Comparison of ENCODE assay signal across 9 cellular contexts in the genomic region with DNA sequence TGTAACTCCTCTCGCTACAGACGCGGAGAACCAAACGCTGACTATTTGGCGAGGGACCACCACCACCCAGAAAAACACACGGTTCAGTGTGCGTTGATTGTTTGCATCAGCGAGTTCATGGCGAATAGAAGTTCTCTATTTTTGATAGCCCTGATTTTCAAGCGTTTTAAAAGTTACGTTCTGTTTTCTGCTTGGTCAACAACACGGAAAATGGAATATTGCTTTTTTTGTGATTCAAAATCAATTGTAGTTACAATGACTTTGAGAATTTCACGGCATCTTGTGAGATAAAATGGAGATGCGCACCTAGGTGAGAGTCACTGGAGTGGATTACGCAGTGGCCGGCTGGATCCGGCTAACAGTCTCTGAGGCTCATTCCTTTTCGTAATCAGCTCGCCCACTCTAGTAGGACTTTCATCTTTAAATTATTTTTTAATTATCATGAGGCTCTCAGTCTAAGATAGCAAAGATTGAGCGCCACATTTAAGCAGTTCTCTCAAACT. TPM values are rescaled to one million over a fixed set of nuclear protein-coding genes. Genes with fewer than 3 reads are reported as not detected.
A peak's percentile ranks its signal among the peaks of the same experiment; 100 is the strongest.
DNase-seq lines count a peak whose midpoint lies in the region; ATAC-seq and TF ChIP-seq lines count a peak whose summit lies in the region.
"Had no signal": no experiment of that assay in that cellular context is flagged by ENCODE, and none has a peak within 500 bp of the region (broad histone marks: within the 10 kb centered on the region; RNA-seq: fewer than 3 reads in every experiment).

No MANE protein-coding gene starts in this region.

- H3K36me3 ChIP-seq in vagina = no peaks in the 10 kb centered on the region

- no peaks in the 10 kb centered on the region for H3K9me3 ChIP-seq in vagina

- intact Hi-C loops in vagina (cut with DNase I) = loop anchor here (10.0 kb wide), 2 partner anchors 93 to 187 kb away; a partner anchor contains a TSS

- H3K27ac ChIP-seq in cingulate gyrus (ENCODE audit: low read depth, low read length) (peak overlapping the region; percentile 94), vagina (peak overlapping the region; percentile 95)
- H3K27ac ChIP-seq: C4-2B had no signal

- no peak for TF ChIP-seq CTCF in vagina (IDR thresholded peaks at IDR 0.05)

- peak overlapping the region; percentile 82 to 91 for H3K4me3 ChIP-seq in vagina

- no peaks in the 10 kb centered on the region for H3K36me3 Mint-ChIP-seq in memory B cell

- H3K9me3 Mint-ChIP-seq in memory B cell = no peaks in the 10 kb centered on the region

- H3K27me3 Mint-ChIP-seq in memory B cell = no peaks in the 10 kb centered on the region

- peaks cover 17% of the 10 kb centered on the region for H3K4me1 Mint-ChIP-seq in memory B cell

- peaks cover 16% of the 10 kb centered on the region for H3K4me1 ChIP-seq in vagina

- peak; percentile 23 for ATAC-seq in memory B cell (ENCODE audit: low read depth)

- no peaks in the 10 kb centered on the region for H3K27me3 ChIP-seq in vagina

- TF ChIP-seq POLR2A in vagina (IDR thresholded peaks at IDR 0.05) = no peak

- DNase-seq in DMS79 treated with DMSO at 0.1 percent for 48 hours (lab: John Stamatoyannopoulos, UW) (peak; percentile 31), DMS79 (lab: John Stamatoyannopoulos, UW) (no peak), NCI-H748 (lab: John Stamatoyannopoulos, UW; ENCODE audit: unreplicated experiment) (peak; percentile 55), memory B cell (ENCODE audit: low spot score in 2 of 2) (no peak), vagina (ENCODE audit: extremely low spot score in 2 of 2) (no peak)
- no peak for DNase-seq in activated effector memory CD4-positive, alpha-beta T cell treated with Interleukin-2 at 50 U/mL for 16 hours
- DNase-seq in effector CD4-positive, alpha-beta T cell = no peak

- H3K4me3 Mint-ChIP-seq in memory B cell = peak overlapping the region; percentile 96

- peak overlapping the region; percentile 85 for H3K27ac Mint-ChIP-seq in memory B cell

RNA-seq across cellular contexts. Expression of a gene that starts 54.8 kb away (rescaled TPM):
- total RNA-seq in vagina = not detected

Comparison
In these comparisons a context has a peak if more than half of its experiments do, and no peak if none do; other contexts are left out.
1. DNase-seq: peak in DMS79 treated with DMSO at 0.1 percent for 48 hours (single experiment) and NCI-H748 (single experiment); none in DMS79 (single experiment), memory B cell (0 of 2), vagina (0 of 2), activated effector memory CD4-positive, alpha-beta T cell treated with Interleukin-2 at 50 U/mL for 16 hours (single experiment) and effector CD4-positive, alpha-beta T cell (single experiment).